In the genomic region with DNA sequence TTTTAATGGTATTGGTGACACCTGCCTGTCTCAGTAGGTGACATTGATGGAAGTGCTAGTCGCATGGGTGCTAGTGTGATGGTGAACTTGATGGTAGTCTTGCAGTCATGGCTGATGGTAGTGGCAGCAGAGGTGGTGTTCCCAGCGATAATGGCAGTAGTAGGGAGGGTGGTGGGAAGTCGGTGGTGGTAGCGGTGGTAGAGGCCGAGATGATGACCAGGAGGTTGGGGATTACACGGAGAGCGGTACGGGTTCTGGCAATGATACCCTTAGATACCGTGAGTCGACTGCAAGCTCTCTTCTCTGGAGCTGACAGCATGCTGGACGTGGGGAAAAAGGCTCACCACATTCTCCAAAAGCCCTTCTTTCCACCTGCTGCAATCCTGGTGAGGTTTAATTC, we compare ENCODE assay signal across 20 cellular contexts.
DNase-seq lines count a peak whose midpoint lies in the region; ATAC-seq and TF ChIP-seq lines count a peak whose summit lies in the region.
"Had no signal": no experiment of that assay in that cellular context is flagged by ENCODE, and none has a peak within 500 bp of the region (broad histone marks: within the 10 kb centered on the region; RNA-seq: fewer than 3 reads in every experiment).

No MANE protein-coding gene starts in this region.

- peaks cover 2% of the 10 kb centered on the region for H3K36me3 Mint-ChIP-seq in activated naive CD8-positive, alpha-beta T cell treated with anti-CD3 and anti-CD28 coated beads for 36 hours
- H3K36me3 Mint-ChIP-seq in type B pancreatic cell = no peaks in the 10 kb centered on the region
- H3K36me3 Mint-ChIP-seq: IgD-negative memory B cell had no signal

- peak overlapping the region; percentile 36 for H2AFZ ChIP-seq in mesenchymal stem cell (ENCODE audit: low read depth, low read length)

- H3K4me3 Mint-ChIP-seq in activated naive CD8-positive, alpha-beta T cell treated with anti-CD3 and anti-CD28 coated beads for 36 hours = peak overlapping the region; percentile 11
- peak overlapping the region; percentile 27 for H3K4me3 Mint-ChIP-seq in type B pancreatic cell
- H3K4me3 Mint-ChIP-seq: activated B cell treated with CpG ODN at 0.5 μM for 24 hours; CD4-positive, alpha-beta T cell; IgD-negative memory B cell had no signal

- no peaks in the 10 kb centered on the region for H3K79me1 ChIP-seq in mesenchymal stem cell (replicated peaks; ENCODE audit: low read length, poor library complexity, severe bottlenecking)

- no peak overlapping the region for H3K4me3 ChIP-seq in cardiac muscle cell
- no peak overlapping the region for H3K4me3 ChIP-seq in mesenchymal stem cell (ENCODE audit: insufficient read depth in 1 of 2, low read depth in 1 of 2, low read length in 2 of 2)
- H3K4me3 ChIP-seq in gastroesophageal sphincter = no peak overlapping the region
- H3K4me3 ChIP-seq: HAP-1, heart right ventricle, suprapubic skin had no signal

- peaks cover 4% of the 10 kb centered on the region for H3K27me3 Mint-ChIP-seq in activated naive CD8-positive, alpha-beta T cell treated with anti-CD3 and anti-CD28 coated beads for 36 hours
- no peaks in the 10 kb centered on the region for H3K27me3 Mint-ChIP-seq in type B pancreatic cell
- H3K27me3 Mint-ChIP-seq: CD4-positive, alpha-beta T cell had no signal

- no peaks in the 10 kb centered on the region for H3K9me3 Mint-ChIP-seq in activated naive CD8-positive, alpha-beta T cell treated with anti-CD3 and anti-CD28 coated beads for 36 hours
- no peaks in the 10 kb centered on the region for H3K9me3 Mint-ChIP-seq in type B pancreatic cell
- H3K9me3 Mint-ChIP-seq: activated B cell treated with CpG ODN at 0.5 μM for 24 hours; CD4-positive, alpha-beta T cell; IgD-negative memory B cell had no signal

- H4K8ac ChIP-seq in mesenchymal stem cell (ENCODE audit: low read length) = peak overlapping the region; percentile 52

- H2BK120ac ChIP-seq in mesenchymal stem cell (ENCODE audit: low read depth, low read length) = no peak overlapping the region

- H3K18ac ChIP-seq in mesenchymal stem cell (ENCODE audit: low read depth in 1 of 2, low read length in 2 of 2) = peak overlapping the region in 1 of 2 experiments; percentile 29

- TF ChIP-seq CTCF in cardiac muscle cell (IDR thresholded peaks at IDR 0.05; ENCODE audit: low read depth, low read length) = no peak
- TF ChIP-seq CTCF in type B pancreatic cell (conservative IDR thresholded peaks at IDR 0.05) = no peak
- TF ChIP-seq CTCF in gastroesophageal sphincter (IDR thresholded peaks at IDR 0.05) = no peak

- H3K27ac ChIP-seq in cardiac muscle cell (peak overlapping the region; percentile 38), mesenchymal stem cell (ENCODE audit: low read length, poor library complexity, severe bottlenecking) (no peak overlapping the region), gastroesophageal sphincter (peak overlapping the region in 1 of 4 donors; percentile 26)
- H3K27ac ChIP-seq: heart right ventricle, suprapubic skin had no signal

- no peak overlapping the region for H3K14ac ChIP-seq in mesenchymal stem cell (ENCODE audit: low read length in 2 of 2)

- no peak overlapping the region for H2BK5ac ChIP-seq in mesenchymal stem cell (ENCODE audit: low read depth, low read length, poor library complexity, severe bottlenecking)

- H3K4me1 ChIP-seq in cardiac muscle cell (ENCODE audit: low read depth) = peaks cover 14% of the 10 kb centered on the region
- peaks cover 10% of the 10 kb centered on the region for H3K4me1 ChIP-seq in mesenchymal stem cell (ENCODE audit: control insufficient read depth, insufficient read depth, low read depth, low read length)
- peaks cover 0 to 7% (median 0%) of the 10 kb centered on the region in 3 donors for H3K4me1 ChIP-seq in gastroesophageal sphincter

- H3K9ac ChIP-seq in mesenchymal stem cell (ENCODE audit: low read length) = no peak overlapping the region

- ATAC-seq in left cardiac atrium = no peak
- ATAC-seq in gastroesophageal sphincter = no peak

- no peak overlapping the region for H4K91ac ChIP-seq in mesenchymal stem cell (ENCODE audit: low read length)

- no peaks in the 10 kb centered on the region for H3K36me3 ChIP-seq in cardiac muscle cell
- H3K36me3 ChIP-seq in mesenchymal stem cell (ENCODE audit: control insufficient read depth in 1 of 2, insufficient read depth in 2 of 2, low read depth in 1 of 2, low read length in 2 of 2) = no peaks in the 10 kb centered on the region
- no peaks in the 10 kb centered on the region for H3K36me3 ChIP-seq in gastroesophageal sphincter
- H3K36me3 ChIP-seq: HAP-1, heart right ventricle, suprapubic skin had no signal

- H3K4me2 ChIP-seq in mesenchymal stem cell (ENCODE audit: low read length, poor library complexity, severe bottlenecking) = no peak overlapping the region

- H3K9me3 ChIP-seq in cardiac muscle cell (ENCODE audit: low read depth) (no peaks in the 10 kb centered on the region), mesenchymal stem cell (ENCODE audit: control insufficient read depth, low read length) (no peaks in the 10 kb centered on the region), gastroesophageal sphincter (no peaks in the 10 kb centered on the region)
- H3K9me3 ChIP-seq: HAP-1, heart right ventricle, suprapubic skin had no signal

- no peak overlapping the region for H2BK15ac ChIP-seq in mesenchymal stem cell (ENCODE audit: low read depth, poor library complexity, severe bottlenecking)

- H3K27me3 ChIP-seq in cardiac muscle cell (no peaks in the 10 kb centered on the region), mesenchymal stem cell (ENCODE audit: control insufficient read depth in 1 of 2, insufficient read depth in 1 of 2, low read length in 2 of 2) (peaks cover 0 to 26% of the 10 kb centered on the region in 2 experiments), gastroesophageal sphincter (peaks cover 10% of the 10 kb centered on the region)

- no peak overlapping the region for H2AK5ac ChIP-seq in mesenchymal stem cell (ENCODE audit: low read length, severe bottlenecking)

- H3K23ac ChIP-seq in mesenchymal stem cell (ENCODE audit: low read length in 2 of 2) = no peak overlapping the region

- peak overlapping the region; percentile 22 to 34 for H2BK12ac ChIP-seq in mesenchymal stem cell (ENCODE audit: low read length in 2 of 2)

- peak overlapping the region; percentile 25 for H3K27ac Mint-ChIP-seq in activated naive CD8-positive, alpha-beta T cell treated with anti-CD3 and anti-CD28 coated beads for 36 hours
- H3K27ac Mint-ChIP-seq in type B pancreatic cell = peak overlapping the region; percentile 75
- H3K27ac Mint-ChIP-seq: activated B cell treated with CpG ODN at 0.5 μM for 24 hours; CD4-positive, alpha-beta T cell; progenitor cell of endocrine pancreas had no signal

- peaks cover 20% of the 10 kb centered on the region for H3K4me1 Mint-ChIP-seq in activated naive CD8-positive, alpha-beta T cell treated with anti-CD3 and anti-CD28 coated beads for 36 hours
- H3K4me1 Mint-ChIP-seq in type B pancreatic cell (ENCODE audit: unreplicated experiment) = peaks cover 36% of the 10 kb centered on the region

- no peak overlapping the region for H3K4ac ChIP-seq in mesenchymal stem cell (ENCODE audit: low read depth in 1 of 2, low read length in 2 of 2)

- intact Hi-C loops in left cardiac atrium (cut with DNase I) (no loop called here), posterior cingulate gyrus (cut with DNase I) (no loop called here)

- no peak for TF ChIP-seq POLR2A in gastroesophageal sphincter (IDR thresholded peaks at IDR 0.05)

- TF ChIP-seq EP300 in gastroesophageal sphincter (IDR thresholded peaks at IDR 0.05) = no peak

- DNase-seq in cardiac muscle cell (ENCODE audit: low read depth in 1 of 2, low spot score in 1 of 2) = no peak
- DNase-seq in left cardiac atrium = no peak
- DNase-seq in activated naive CD8-positive, alpha-beta T cell treated with anti-CD3 and anti-CD28 coated beads for 36 hours = no peak
- DNase-seq in mesenchymal stem cell = no peak
- no peak for DNase-seq in type B pancreatic cell (ENCODE audit: extremely low spot score, unreplicated experiment)
- no peak for DNase-seq in NCI-H2171 treated with DMSO at 0.1 percent for 48 hours (lab: John Stamatoyannopoulos, UW)
- no peak for DNase-seq in posterior cingulate gyrus
- DNase-seq: activated B cell treated with CpG ODN at 0.5 μM for 24 hours; activated naive CD4-positive, alpha-beta T cell treated with anti-CD3 and anti-CD28 coated beads, Interleukin-2, amount 50 U/mL, for 16 hours; CD4-positive, alpha-beta T cell; heart right ventricle; NCI-H146; NCI-H774; OCI-M1; T-helper 9 cell had no signal

- 97% methylated on average over 4 of the region's 11 CpGs for WGBS in mesenchymal stem cell
- 87 to 100% methylated on average over 11 of the region's 11 CpGs for WGBS in gastroesophageal sphincter (ENCODE audit: low coverage in 1 of 2), 2 donors
